In genomic region chr7:106747804-106748203, GRCh38 we compare ENCODE assay signal across 1 cellular context.
TF ChIP-seq lines count a peak whose summit lies in the region.

No MANE protein-coding gene starts in this region.

TF ChIP-seq in HepG2, 621 proteins besides CTCF, POLR2A, EP300 and RAD21 (continued from another document):
- TF ChIP-seq ZBED4 (CRISPR knock-in tag; IDR thresholded peaks at IDR 0.05; ENCODE audit: borderline replicate concordance) (no peak), MXI1 (IDR thresholded peaks at IDR 0.05; ENCODE audit: borderline replicate concordance, low read depth, low read length) (no peak), ADNP (CRISPR knock-in tag; IDR thresholded peaks at IDR 0.05) (no peak), ZNF431 (CRISPR knock-in tag; IDR thresholded peaks at IDR 0.05; ENCODE audit: borderline replicate concordance, low read depth) (no peak), CSRNP2 (CRISPR knock-in tag; conservative IDR thresholded peaks at IDR 0.05; ENCODE audit: low read depth) (no peak), SYNCRIP (IDR thresholded peaks at IDR 0.05; ENCODE audit: insufficient read depth, low read depth, low read length) (no peak), PRPF4 (IDR thresholded peaks at IDR 0.05; ENCODE audit: low read depth, low read length, poor library complexity, severe bottlenecking) (no peak)
- TF ChIP-seq, protein P1, sequence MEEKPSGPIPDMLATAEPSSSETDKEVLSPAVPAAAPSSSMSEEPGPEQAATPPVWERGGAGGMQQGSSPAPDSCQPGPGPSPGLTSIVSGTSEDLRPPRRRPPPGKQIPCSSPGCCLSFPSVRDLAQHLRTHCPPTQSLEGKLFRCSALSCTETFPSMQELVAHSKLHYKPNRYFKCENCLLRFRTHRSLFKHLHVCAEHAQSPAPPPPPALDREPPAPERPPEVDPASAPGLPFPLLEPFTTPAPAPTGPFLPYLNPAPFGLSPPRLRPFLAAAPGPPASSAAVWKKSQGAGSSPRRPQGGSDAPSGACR (CRISPR knock-in tag; IDR thresholded peaks at IDR 0.05): no peak
- TF ChIP-seq, protein P2, sequence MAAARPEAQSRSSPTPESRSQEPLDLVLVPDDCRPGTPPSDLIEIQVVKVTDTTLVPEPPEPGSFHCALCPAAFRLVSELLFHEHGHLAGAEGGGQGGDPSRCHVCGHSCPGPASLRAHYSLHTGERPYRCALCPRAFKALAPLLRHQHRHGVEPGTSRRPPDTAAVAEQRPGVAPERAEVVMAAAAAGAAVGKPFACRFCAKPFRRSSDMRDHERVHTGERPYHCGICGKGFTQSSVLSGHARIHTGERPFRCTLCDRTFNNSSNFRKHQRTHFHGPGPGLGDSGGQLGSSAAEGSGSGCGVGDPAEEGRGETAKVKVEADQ (CRISPR knock-in tag; IDR thresholded peaks at IDR 0.05; ENCODE audit: borderline replicate concordance): no peak
